Comparison of ENCODE assay signal across 12 cellular contexts in the genomic region with DNA sequence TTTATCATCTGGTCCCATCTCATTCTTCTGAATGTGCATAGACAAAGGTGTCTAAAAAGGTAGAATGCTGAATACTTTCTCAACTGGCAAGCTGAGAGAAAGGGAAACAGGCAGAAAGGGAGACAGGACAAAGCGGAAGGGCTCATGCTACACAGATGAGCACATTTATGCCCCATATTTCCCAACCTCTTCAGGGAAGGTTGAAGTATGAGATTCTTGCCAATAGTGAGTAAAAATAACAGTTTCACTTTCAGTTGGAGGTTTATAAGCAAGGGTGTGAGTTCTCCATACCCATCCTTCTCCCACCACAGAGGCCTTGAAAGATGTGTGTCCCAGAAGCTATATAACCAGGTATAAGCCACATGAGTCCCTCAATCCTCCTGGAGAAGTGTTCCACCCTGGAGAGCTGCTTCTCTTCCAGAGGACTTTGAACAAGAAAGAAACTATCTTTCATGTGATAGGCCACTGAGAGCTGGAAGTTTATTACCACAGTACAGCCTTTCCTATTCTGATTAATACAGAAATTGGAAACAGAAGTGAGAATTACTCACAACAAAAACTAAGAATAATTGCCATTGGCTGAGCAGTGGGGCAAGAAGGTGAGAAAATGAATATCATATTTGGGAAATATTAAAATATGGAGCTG.
A peak's percentile ranks its signal among the peaks of the same experiment; 100 is the strongest.
DNase-seq lines count a peak whose midpoint lies in the region; ATAC-seq and TF ChIP-seq lines count a peak whose summit lies in the region.
"Had no signal": no experiment of that assay in that cellular context is flagged by ENCODE, and none has a peak within 500 bp of the region (broad histone marks: within the 10 kb centered on the region; RNA-seq: fewer than 3 reads in every experiment).

No MANE protein-coding gene starts in this region.

- no peaks in the 10 kb centered on the region for H3K27me3 ChIP-seq in fibroblast of lung (ENCODE audit: control insufficient read depth, insufficient read depth, low read length)
- no peaks in the 10 kb centered on the region for H3K27me3 ChIP-seq in thyroid gland
- H3K27me3 ChIP-seq: transverse colon had no signal

- H4K20me1 ChIP-seq in fibroblast of lung (ENCODE audit: control insufficient read depth, extremely low read depth, insufficient read depth, low read length): no peaks in the 10 kb centered on the region

- TF ChIP-seq CTCF in fibroblast of lung (conservative IDR thresholded peaks at IDR 0.05 in 1 of 2, IDR thresholded peaks at IDR 0.05 in 1 of 2; ENCODE audit: low read depth in 1 of 2, low read length in 2 of 2) (no peak), GM10266 (IDR thresholded peaks at IDR 0.05; ENCODE audit: control insufficient read depth, insufficient read depth, low read depth, missing control alignments) (no peak), thyroid gland (IDR thresholded peaks at IDR 0.05) (no peak)

- intact Hi-C loops in thyroid gland (cut with DNase I): no loop called here

- H3K9ac ChIP-seq in fibroblast of lung (ENCODE audit: insufficient read depth, low read length): no peak overlapping the region

- DNase-seq in AG08396 (ENCODE audit: low spot score) (peak; percentile 12), MV-4-11 (lab: John Stamatoyannopoulos, UW) (peak; percentile 83), fibroblast of lung (ENCODE audit: low read depth in 2 of 2) (peak; percentile 10 to 78), iPS-NIHi7 (ENCODE audit: extremely low spot score) (no peak), GM10266 (ENCODE audit: extremely low spot score) (no peak), thyroid gland (no peak)
- DNase-seq: activated effector memory CD4-positive, alpha-beta T cell treated with Interleukin-2 at 50 U/mL for 16 hours; DMS 273 treated with DMSO at 0.1 percent for 48 hours; NCI-H2171; transverse colon had no signal

- H3K27ac ChIP-seq in fibroblast of lung (ENCODE audit: insufficient read depth, low read length) (no peak overlapping the region), thyroid gland (peak overlapping the region in 1 of 3 donors; percentile 12)
- H3K27ac ChIP-seq: transverse colon had no signal

- H3K79me2 ChIP-seq in fibroblast of lung (ENCODE audit: control insufficient read depth, insufficient read depth, low read length): no peaks in the 10 kb centered on the region

- H3K36me3 ChIP-seq in fibroblast of lung (ENCODE audit: control insufficient read depth, insufficient read depth, low read length) (no peaks in the 10 kb centered on the region), thyroid gland (no peaks in the 10 kb centered on the region)
- H3K36me3 ChIP-seq: transverse colon had no signal

- WGBS in thyroid gland, 2 donors: 94 to 97% methylated on average over 1 of the region's 1 CpG

- peak overlapping the region; percentile 38 for H3K4me2 ChIP-seq in fibroblast of lung (ENCODE audit: extremely low read depth, insufficient read depth, low read length)

- no peak for TF ChIP-seq POLR2A in thyroid gland (IDR thresholded peaks at IDR 0.05)

- peak; percentile 67 for ATAC-seq in GM18499 (IDR thresholded peaks at IDR 0.05; ENCODE audit: insufficient read depth, unreplicated experiment)
- no peak for ATAC-seq in GM19035 (IDR thresholded peaks at IDR 0.05; ENCODE audit: unreplicated experiment)

- H2AFZ ChIP-seq in fibroblast of lung (ENCODE audit: low read length): peak overlapping the region; percentile 72

- H3K4me3 ChIP-seq in fibroblast of lung (replicated peaks in 1 of 4; ENCODE audit: control extremely low read depth in 1 of 4, insufficient read depth in 1 of 4, low read depth in 3 of 4, low read length in 4 of 4) (no peak overlapping the region), thyroid gland (replicated peaks in 1 of 3) (no peak overlapping the region)
- H3K4me3 ChIP-seq: transverse colon had no signal

- no peaks in the 10 kb centered on the region for H3K4me1 ChIP-seq in fibroblast of lung (ENCODE audit: control insufficient read depth, extremely low read depth, insufficient read depth, low read length)
- H3K4me1 ChIP-seq in thyroid gland: no peaks in the 10 kb centered on the region

- H3K9me3 ChIP-seq in fibroblast of lung (ENCODE audit: control insufficient read depth, insufficient read depth, low read depth, low read length) (no peaks in the 10 kb centered on the region), thyroid gland (no peaks in the 10 kb centered on the region)
- H3K9me3 ChIP-seq: transverse colon had no signal

Comparison
In these comparisons a context has a peak if more than half of its experiments do, and no peak if none do; other contexts are left out.
1. DNase-seq: peak in AG08396 (single experiment), MV-4-11 (single experiment) and fibroblast of lung (2 of 2); none in iPS-NIHi7 (single experiment), GM10266 (single experiment) and thyroid gland (0 of 2).